17 cellular contexts compared by ENCODE assay signal in the genomic region with DNA sequence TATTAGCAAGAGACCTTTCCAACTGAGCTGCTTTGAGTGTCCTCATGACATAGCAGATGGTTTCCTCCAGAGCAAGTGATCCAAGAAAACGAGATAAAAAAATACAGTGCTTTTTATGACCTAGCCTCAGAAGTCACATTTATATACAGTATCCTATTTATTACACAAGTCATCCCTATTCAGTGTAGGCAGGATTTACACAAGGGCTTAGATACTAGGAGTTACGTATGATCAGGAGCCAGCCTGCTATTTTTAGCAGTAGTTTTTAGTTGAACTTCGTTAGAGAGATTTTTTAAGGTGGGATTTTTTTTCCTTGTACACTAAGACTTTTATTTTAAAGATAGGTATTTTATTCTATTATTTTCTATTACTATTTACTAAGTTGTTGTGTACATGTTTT.
DNase-seq lines count a peak whose midpoint lies in the region; ATAC-seq and TF ChIP-seq lines count a peak whose summit lies in the region.
"Had no signal": no experiment of that assay in that cellular context is flagged by ENCODE, and none has a peak within 500 bp of the region (broad histone marks: within the 10 kb centered on the region; RNA-seq: fewer than 3 reads in every experiment).

No MANE protein-coding gene starts in this region.

- no peak for DNase-seq in activated T-cell treated with anti-CD3 and anti-CD28 coated beads, Interleukin-2, amount 50 U/mL, for 24 hours
- DNase-seq in activated T-cell treated with anti-CD3 and anti-CD28 coated beads, Interleukin-2, amount 50 U/mL, for 48 hours, result no peak
- DNase-seq in fibroblast of mammary gland (ENCODE audit: low read depth) (peak; percentile 3), memory B cell (ENCODE audit: low spot score in 2 of 2) (no peak), HPDE6-E6E7 (ENCODE audit: extremely low spot score) (no peak)
- no peak for DNase-seq in stimulated activated naive B cell treated with anti-CD40 and anti-IgM and Interleukin-4, amounts not matched to agents 10 μg/mL and 1 μg/mL and 100 μg/mL, for 72 hours
- DNase-seq: DND-41, GDM1, GOT3, NCI-H1417, NCI-H187 treated with DMSO at 0.1 percent for 48 hours, NCI-H510A, PC-9 had no signal

- peaks cover 74% of the 10 kb centered on the region for H3K36me3 Mint-ChIP-seq in activated T-cell treated with anti-CD3 and anti-CD28 coated beads, Interleukin-2, amount 50 U/mL, for 24 hours (ENCODE audit: low read depth)
- peaks cover 20% of the 10 kb centered on the region for H3K36me3 Mint-ChIP-seq in memory B cell
- peaks cover 42 to 57% of the 10 kb centered on the region in 2 donors for H3K36me3 Mint-ChIP-seq in stimulated activated naive B cell treated with anti-CD40 and anti-IgM and Interleukin-4, amounts not matched to agents 10 μg/mL and 1 μg/mL and 100 μg/mL, for 72 hours

- H3K4me3 ChIP-seq in fibroblast of mammary gland (ENCODE audit: control insufficient read depth, low read depth, low read length), result no peak overlapping the region
- H3K4me3 ChIP-seq: GM12878, PC-9 had no signal

- H3K27ac Mint-ChIP-seq in activated T-cell treated with anti-CD3 and anti-CD28 coated beads, Interleukin-2, amount 50 U/mL, for 24 hours, result peak overlapping the region; percentile 11
- H3K27ac Mint-ChIP-seq in memory B cell, result peak overlapping the region; percentile 17
- peak overlapping the region; percentile 9 for H3K27ac Mint-ChIP-seq in stimulated activated naive B cell treated with anti-CD40 and anti-IgM and Interleukin-4, amounts not matched to agents 10 μg/mL and 1 μg/mL and 100 μg/mL, for 72 hours

- H3K4me1 Mint-ChIP-seq in activated T-cell treated with anti-CD3 and anti-CD28 coated beads, Interleukin-2, amount 50 U/mL, for 24 hours (ENCODE audit: low read depth), result peaks cover 19% of the 10 kb centered on the region
- H3K4me1 Mint-ChIP-seq in memory B cell, result peaks cover 12% of the 10 kb centered on the region
- peaks cover 11 to 24% of the 10 kb centered on the region in 2 donors for H3K4me1 Mint-ChIP-seq in stimulated activated naive B cell treated with anti-CD40 and anti-IgM and Interleukin-4, amounts not matched to agents 10 μg/mL and 1 μg/mL and 100 μg/mL, for 72 hours

- no peak overlapping the region for H3K4me3 Mint-ChIP-seq in activated T-cell treated with anti-CD3 and anti-CD28 coated beads, Interleukin-2, amount 50 U/mL, for 24 hours
- no peak overlapping the region for H3K4me3 Mint-ChIP-seq in memory B cell
- no peak overlapping the region for H3K4me3 Mint-ChIP-seq in stimulated activated naive B cell treated with anti-CD40 and anti-IgM and Interleukin-4, amounts not matched to agents 10 μg/mL and 1 μg/mL and 100 μg/mL, for 72 hours
- H3K4me3 Mint-ChIP-seq: IgD-negative memory B cell had no signal

- H3K27me3 Mint-ChIP-seq in activated T-cell treated with anti-CD3 and anti-CD28 coated beads, Interleukin-2, amount 50 U/mL, for 24 hours, result no peaks in the 10 kb centered on the region
- no peaks in the 10 kb centered on the region for H3K27me3 Mint-ChIP-seq in memory B cell
- no peaks in the 10 kb centered on the region for H3K27me3 Mint-ChIP-seq in stimulated activated naive B cell treated with anti-CD40 and anti-IgM and Interleukin-4, amounts not matched to agents 10 μg/mL and 1 μg/mL and 100 μg/mL, for 72 hours
- H3K27me3 Mint-ChIP-seq: IgD-negative memory B cell had no signal

- ATAC-seq in memory B cell (ENCODE audit: low read depth), result no peak
- ATAC-seq in stimulated activated naive B cell treated with anti-CD40 and anti-IgM and Interleukin-4, amounts not matched to agents 10 μg/mL and 1 μg/mL and 100 μg/mL, for 72 hours (replicated peaks), result no peak
- no peak for ATAC-seq in GM21737 (IDR thresholded peaks at IDR 0.05; ENCODE audit: unreplicated experiment)
- no peak for ATAC-seq in HG02938 (IDR thresholded peaks at IDR 0.05; ENCODE audit: unreplicated experiment)
- ATAC-seq: GM12878 had no signal

- no peaks in the 10 kb centered on the region for H3K9me3 Mint-ChIP-seq in activated T-cell treated with anti-CD3 and anti-CD28 coated beads, Interleukin-2, amount 50 U/mL, for 24 hours
- H3K9me3 Mint-ChIP-seq in memory B cell, result no peaks in the 10 kb centered on the region
- H3K9me3 Mint-ChIP-seq in stimulated activated naive B cell treated with anti-CD40 and anti-IgM and Interleukin-4, amounts not matched to agents 10 μg/mL and 1 μg/mL and 100 μg/mL, for 72 hours, result peaks cover 0 to 4% of the 10 kb centered on the region in 2 donors
- H3K9me3 Mint-ChIP-seq: IgD-negative memory B cell had no signal

- TF ChIP-seq CTCF in fibroblast of mammary gland (conservative IDR thresholded peaks at IDR 0.05; ENCODE audit: control insufficient read depth, insufficient read depth, low read depth, low read length), result no peak
